ENCODE assay signal across 38 cellular contexts in the genomic region with DNA sequence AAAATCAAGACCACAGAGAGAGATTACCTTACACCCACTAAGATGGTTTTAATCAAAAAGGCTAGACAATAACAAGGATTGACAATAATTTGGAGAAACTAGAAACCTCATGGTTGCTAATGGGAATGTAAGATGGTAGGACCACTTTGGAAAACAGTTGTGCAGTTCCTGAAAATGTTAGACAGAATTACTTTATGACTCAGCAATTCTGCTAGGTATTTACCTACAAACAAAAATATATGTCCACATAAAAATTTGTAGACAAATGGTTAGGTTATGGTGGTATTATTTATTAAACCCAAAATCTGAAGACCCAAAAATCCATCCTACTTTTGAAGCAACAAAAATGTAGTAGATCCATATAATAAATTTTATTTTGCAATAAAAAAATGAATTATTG.
"Had no signal": no experiment of that assay in that cellular context is flagged by ENCODE, and none has a peak within 500 bp of the region (broad histone marks: within the 10 kb centered on the region; RNA-seq: fewer than 3 reads in every experiment).

No MANE protein-coding gene starts in this region.

- H3K27ac ChIP-seq: ascending aorta, cardiac muscle cell, colonic mucosa, VCaP had no signal

- H3K4me3 ChIP-seq: ascending aorta, cardiac muscle cell, colonic mucosa had no signal

- H3K4me1 ChIP-seq: ascending aorta, colonic mucosa had no signal

- H3K36me3 Mint-ChIP-seq: activated CD4-positive, alpha-beta memory T cell treated with anti-CD3 and anti-CD28 coated beads for 36 hours; activated naive CD4-positive, alpha-beta T cell treated with anti-CD3 and anti-CD28 coated beads, Interleukin-2, amount 50 U/mL, for 24 hours; activated naive CD8-positive, alpha-beta T cell; activated naive CD8-positive, alpha-beta T cell treated with anti-CD3 and anti-CD28 coated beads, Interleukin-2, amount 10 ng/mL, durations not matched to agents 7 days and 5 days; brain had no signal

- FAIRE-seq: bronchial epithelial cell, TTC549 had no signal

- ATAC-seq: activated CD8-positive, alpha-beta T cell treated with anti-CD3 and anti-CD28 coated beads for 36 hours; activated naive CD8-positive, alpha-beta T cell treated with anti-CD3 and anti-CD28 coated beads, Interleukin-2, amount 50 U/mL, for 24 hours; activated T-cell treated with anti-CD3 and anti-CD28 coated beads, Interleukin-2, amount 50 U/mL, for 4 hours; activated T-cell treated with anti-CD3 and anti-CD28 coated beads, Interleukin-2, amount 50 U/mL, for 72 hours; activated T-helper 17 cell treated with anti-CD3 and anti-CD28 coated beads, Interleukin-2, amount 50 U/mL, for 72 hours had no signal

- H3K27me3 Mint-ChIP-seq: activated B cell treated with CpG ODN at 0.5 μM for 24 hours; activated CD4-positive, alpha-beta memory T cell treated with anti-CD3 and anti-CD28 coated beads for 36 hours; activated CD4-positive, alpha-beta T cell treated with anti-CD3 and anti-CD28 coated beads, Interleukin-2, amount 10 ng/mL, durations not matched to agents 24 days and 14 days; activated CD8-positive, alpha-beta T cell treated with anti-CD3 and anti-CD28 coated beads for 36 hours; activated naive CD4-positive, alpha-beta T cell treated with anti-CD3 and anti-CD28 coated beads, Interleukin-2, amount 50 U/mL, for 24 hours; activated naive CD8-positive, alpha-beta T cell; activated naive CD8-positive, alpha-beta T cell treated with anti-CD3 and anti-CD28 coated beads, Interleukin-2, amount 10 ng/mL, durations not matched to agents 7 days and 5 days; activated naive CD8-positive, alpha-beta T cell treated with anti-CD3 and anti-CD28 coated beads, Interleukin-2, amount 50 U/mL, for 24 hours; activated T-helper 17 cell treated with anti-CD3 and anti-CD28 coated beads, Interleukin-2, amount 50 U/mL, for 72 hours; brain; central memory CD8-positive, alpha-beta T cell had no signal

- DNase-seq: activated B cell treated with CpG ODN at 0.5 μM for 24 hours; activated CD4-positive, alpha-beta memory T cell treated with anti-CD3 and anti-CD28 coated beads for 36 hours; activated CD4-positive, alpha-beta T cell treated with anti-CD3 and anti-CD28 coated beads for 4 hours; activated CD4-positive, alpha-beta T cell treated with anti-CD3 and anti-CD28 coated beads, Interleukin-2, amount 10 ng/mL, durations not matched to agents 24 days and 14 days; activated CD4-positive, alpha-beta T cell treated with anti-CD3 and anti-CD28 coated beads, Interleukin-2, amount 50 U/mL, for 1 hour; activated CD4-positive, alpha-beta T cell treated with anti-CD3 and anti-CD28 coated beads, Interleukin-2, amount 50 U/mL, for 4 hours; activated CD4-positive, CD25-positive, alpha-beta regulatory T cell treated with anti-CD3 and anti-CD28 coated beads, Interleukin-2, amount 50 U/mL, for 72 hours; activated CD8-positive, alpha-beta memory T cell treated with anti-CD3 and anti-CD28 coated beads, Interleukin-2, amount 50 U/mL, for 4 hours; activated CD8-positive, alpha-beta T cell treated with anti-CD3 and anti-CD28 coated beads for 36 hours; activated effector memory CD4-positive, alpha-beta T cell treated with anti-CD3 and anti-CD28 coated beads, Interleukin-2, amount 50 U/mL, for 16 hours; activated gamma-delta T cell treated with Interleukin-2 at 50 U/mL for 16 hours; activated naive CD4-positive, alpha-beta T cell; activated naive CD4-positive, alpha-beta T cell treated with anti-CD3 and anti-CD28 coated beads for 36 hours; activated naive CD8-positive, alpha-beta T cell treated with anti-CD3 and anti-CD28 coated beads, Interleukin-2, amount 10 ng/mL, durations not matched to agents 7 days and 5 days; activated naive CD8-positive, alpha-beta T cell treated with anti-CD3 and anti-CD28 coated beads, Interleukin-2, amount 50 U/mL, for 24 hours; activated T-cell treated with anti-CD3 and anti-CD28 coated beads for 4 hours; activated T-cell treated with anti-CD3 and anti-CD28 coated beads, Interleukin-2, amount 50 U/mL, for 1 hour; activated T-cell treated with anti-CD3 and anti-CD28 coated beads, Interleukin-2, amount 50 U/mL, for 4 hours; activated T-cell treated with anti-CD3 and anti-CD28 coated beads, Interleukin-2, amount 50 U/mL, for 72 hours; amygdala; anterior cingulate cortex; caudate nucleus; cerebellar nuclear complex; colonic mucosa; T-helper 2 cell; T-helper 9 cell had no signal

- H3K9me3 ChIP-seq: ascending aorta, colonic mucosa had no signal

- H3K4me3 Mint-ChIP-seq: activated B cell treated with CpG ODN at 0.5 μM for 24 hours; activated CD4-positive, alpha-beta memory T cell treated with anti-CD3 and anti-CD28 coated beads for 36 hours; activated CD4-positive, alpha-beta T cell treated with anti-CD3 and anti-CD28 coated beads, Interleukin-2, amount 10 ng/mL, durations not matched to agents 24 days and 14 days; activated CD8-positive, alpha-beta T cell treated with anti-CD3 and anti-CD28 coated beads for 36 hours; activated naive CD4-positive, alpha-beta T cell treated with anti-CD3 and anti-CD28 coated beads for 36 hours; activated naive CD4-positive, alpha-beta T cell treated with anti-CD3 and anti-CD28 coated beads, Interleukin-2, amount 50 U/mL, for 24 hours; activated naive CD8-positive, alpha-beta T cell; activated naive CD8-positive, alpha-beta T cell treated with anti-CD3 and anti-CD28 coated beads, Interleukin-2, amount 10 ng/mL, durations not matched to agents 7 days and 5 days; activated naive CD8-positive, alpha-beta T cell treated with anti-CD3 and anti-CD28 coated beads, Interleukin-2, amount 50 U/mL, for 24 hours; activated T-cell treated with anti-CD3 and anti-CD28 coated beads, Interleukin-2, amount 50 U/mL, for 4 hours; activated T-cell treated with anti-CD3 and anti-CD28 coated beads, Interleukin-2, amount 50 U/mL, for 72 hours; activated T-helper 1 cell treated with anti-CD3 and anti-CD28 coated beads, Interleukin-12 subunit alpha, Interleukin-12 subunit beta, Interleukin-2, Interleukin-4 antibody, amounts not matched to agents 30 ng/mL and 10 ng/mL and 1 ng/mL, durations not matched to agents 14 hours and 24 hours and 36 hours; activated T-helper 17 cell treated with anti-CD3 and anti-CD28 coated beads, Interleukin-2, amount 50 U/mL, for 72 hours; brain; central memory CD8-positive, alpha-beta T cell; T-helper 2 cell treated with Interferon-gamma antibody and Interleukin-4, amounts not matched to agents 5 μg/mL and 100 μg/mL, for 36 hours had no signal

- H3K4me1 Mint-ChIP-seq: activated B cell treated with CpG ODN at 0.5 μM for 24 hours; activated CD4-positive, alpha-beta T cell treated with anti-CD3 and anti-CD28 coated beads, Interleukin-2, amount 10 ng/mL, durations not matched to agents 24 days and 14 days; activated naive CD4-positive, alpha-beta T cell treated with anti-CD3 and anti-CD28 coated beads, Interleukin-2, amount 50 U/mL, for 24 hours; activated naive CD8-positive, alpha-beta T cell treated with anti-CD3 and anti-CD28 coated beads, Interleukin-2, amount 10 ng/mL, durations not matched to agents 7 days and 5 days; activated naive CD8-positive, alpha-beta T cell treated with anti-CD3 and anti-CD28 coated beads, Interleukin-2, amount 50 U/mL, for 24 hours; activated T-helper 17 cell treated with anti-CD3 and anti-CD28 coated beads, Interleukin-2, amount 50 U/mL, for 72 hours; brain; central memory CD8-positive, alpha-beta T cell had no signal

- H3K27ac Mint-ChIP-seq: activated B cell treated with CpG ODN at 0.5 μM for 24 hours; activated CD4-positive, alpha-beta memory T cell treated with anti-CD3 and anti-CD28 coated beads for 36 hours; activated CD4-positive, alpha-beta T cell treated with anti-CD3 and anti-CD28 coated beads, Interleukin-2, amount 10 ng/mL, durations not matched to agents 24 days and 14 days; activated CD8-positive, alpha-beta T cell treated with anti-CD3 and anti-CD28 coated beads for 36 hours; activated naive CD4-positive, alpha-beta T cell treated with anti-CD3 and anti-CD28 coated beads for 36 hours; activated naive CD4-positive, alpha-beta T cell treated with anti-CD3 and anti-CD28 coated beads, Interleukin-2, amount 50 U/mL, for 24 hours; activated naive CD8-positive, alpha-beta T cell; activated naive CD8-positive, alpha-beta T cell treated with anti-CD3 and anti-CD28 coated beads, Interleukin-2, amount 10 ng/mL, durations not matched to agents 7 days and 5 days; activated naive CD8-positive, alpha-beta T cell treated with anti-CD3 and anti-CD28 coated beads, Interleukin-2, amount 50 U/mL, for 24 hours; activated T-cell treated with anti-CD3 and anti-CD28 coated beads, Interleukin-2, amount 50 U/mL, for 72 hours; activated T-helper 1 cell treated with anti-CD3 and anti-CD28 coated beads, Interleukin-12 subunit alpha, Interleukin-12 subunit beta, Interleukin-2, Interleukin-4 antibody, amounts not matched to agents 30 ng/mL and 10 ng/mL and 1 ng/mL, durations not matched to agents 14 hours and 24 hours and 36 hours; activated T-helper 17 cell treated with anti-CD3 and anti-CD28 coated beads, Interleukin-2, amount 50 U/mL, for 72 hours; brain; T-helper 2 cell treated with Interferon-gamma antibody and Interleukin-4, amounts not matched to agents 5 μg/mL and 100 μg/mL, for 36 hours had no signal

- H3K9me3 Mint-ChIP-seq: activated CD4-positive, alpha-beta T cell treated with anti-CD3 and anti-CD28 coated beads, Interleukin-2, amount 10 ng/mL, durations not matched to agents 24 days and 14 days; activated T-helper 1 cell treated with anti-CD3 and anti-CD28 coated beads, Interleukin-12 subunit alpha, Interleukin-12 subunit beta, Interleukin-2, Interleukin-4 antibody, amounts not matched to agents 30 ng/mL and 10 ng/mL and 1 ng/mL, durations not matched to agents 14 hours and 24 hours and 36 hours; central memory CD8-positive, alpha-beta T cell had no signal
